8 cellular contexts compared by ENCODE assay signal in genomic region chr16:66830422-66831404, GRCh38. TPM values are rescaled to one million over a fixed set of nuclear protein-coding genes. Genes with fewer than 3 reads are reported as not detected.
DNase-seq lines count a peak whose midpoint lies in the region; ATAC-seq and TF ChIP-seq lines count a peak whose summit lies in the region.

Gene NAE1, minus strand, starts transcription at chr16:66830976. Its CDS starts 77 bp downstream, at chr16:66830899.

- H3K4me2 ChIP-seq in DOHH2 (ENCODE audit: low read length), result peak within 1 kb of the TSS; percentile 69

- H3K9me3 ChIP-seq in DOHH2 (ENCODE audit: control insufficient read depth, insufficient read depth, low read length), result no peaks in the 10 kb centered on the region
- no peaks in the 10 kb centered on the region for H3K9me3 ChIP-seq in KOPT-K1 (ENCODE audit: insufficient read depth, low read length, poor library complexity, severe bottlenecking)
- no peaks in the 10 kb centered on the region for H3K9me3 ChIP-seq in Peyer's patch

- H3K27me3 ChIP-seq in DOHH2 (ENCODE audit: control insufficient read depth, low read length) (no peaks in the 10 kb centered on the region; the same call in 1 of the 2 replicates), Peyer's patch (no peaks in the 10 kb centered on the region)

- peak within 1 kb of the TSS; percentile 72 for H3K27ac Mint-ChIP-seq in activated T-helper 1 cell treated with anti-CD3 and anti-CD28 coated beads, Interleukin-12 subunit alpha, Interleukin-12 subunit beta, Interleukin-2, Interleukin-4 antibody, amounts not matched to agents 30 ng/mL and 10 ng/mL and 1 ng/mL, durations not matched to agents 14 hours and 24 hours and 36 hours
- peak within 1 kb of the TSS; percentile 75 for H3K27ac Mint-ChIP-seq in natural killer cell

- H3K4me1 Mint-ChIP-seq in activated T-helper 1 cell treated with anti-CD3 and anti-CD28 coated beads, Interleukin-12 subunit alpha, Interleukin-12 subunit beta, Interleukin-2, Interleukin-4 antibody, amounts not matched to agents 30 ng/mL and 10 ng/mL and 1 ng/mL, durations not matched to agents 14 hours and 24 hours and 36 hours (ENCODE audit: low read depth), result peaks cover 20% of the 10 kb centered on the region
- H3K4me1 Mint-ChIP-seq in natural killer cell, result peaks cover 26 to 27% of the 10 kb centered on the region in 2 donors

- H3K4me3 ChIP-seq in DOHH2 (ENCODE audit: low read length), result peak within 1 kb of the TSS; percentile 84
- H3K4me3 ChIP-seq in Peyer's patch, result peak within 1 kb of the TSS; percentile 67 to 83 (median 74)
- peak within 1 kb of the TSS; percentile 64 for H3K4me3 ChIP-seq in fibroblast of mammary gland (ENCODE audit: control insufficient read depth, low read depth, low read length)

- H3K27ac ChIP-seq in DOHH2 (ENCODE audit: low read depth, low read length) (peak within 1 kb of the TSS; percentile 58), KOPT-K1 (ENCODE audit: low read depth, low read length, poor library complexity, severe bottlenecking) (peak within 1 kb of the TSS; percentile 82), Peyer's patch (peak within 1 kb of the TSS; percentile 76 to 91 (median 82))

- no peaks in the 10 kb centered on the region for H3K9me2 ChIP-seq in DOHH2 (replicated peaks; ENCODE audit: control insufficient read depth, low read length)

- peaks cover 36% of the 10 kb centered on the region for H3K36me3 ChIP-seq in DOHH2 (ENCODE audit: control insufficient read depth, low read length)
- peaks cover 32% of the 10 kb centered on the region for H3K36me3 ChIP-seq in KOPT-K1 (ENCODE audit: insufficient read depth, low read length)
- peaks cover 0 to 17% (median 0%) of the 10 kb centered on the region in 3 donors for H3K36me3 ChIP-seq in Peyer's patch

- H3K4me3 Mint-ChIP-seq in activated T-helper 1 cell treated with anti-CD3 and anti-CD28 coated beads, Interleukin-12 subunit alpha, Interleukin-12 subunit beta, Interleukin-2, Interleukin-4 antibody, amounts not matched to agents 30 ng/mL and 10 ng/mL and 1 ng/mL, durations not matched to agents 14 hours and 24 hours and 36 hours, result peak within 1 kb of the TSS; percentile 83
- peak within 1 kb of the TSS; percentile 80 for H3K4me3 Mint-ChIP-seq in natural killer cell

- ATAC-seq in GM21786 (IDR thresholded peaks at IDR 0.05; ENCODE audit: unreplicated experiment), result peak; percentile 89
- peak; percentile 97 to 98 (median 97) for ATAC-seq in natural killer cell

- H4K20me1 ChIP-seq in DOHH2 (ENCODE audit: control insufficient read depth, insufficient read depth, low read depth, low read length), result peaks cover 10% of the 10 kb centered on the region; the same call in 1 of the 2 replicates

- peaks cover 50% of the 10 kb centered on the region for H3K79me2 ChIP-seq in DOHH2 (ENCODE audit: control insufficient read depth, low read length)

- H3K27me3 Mint-ChIP-seq in activated T-helper 1 cell treated with anti-CD3 and anti-CD28 coated beads, Interleukin-12 subunit alpha, Interleukin-12 subunit beta, Interleukin-2, Interleukin-4 antibody, amounts not matched to agents 30 ng/mL and 10 ng/mL and 1 ng/mL, durations not matched to agents 14 hours and 24 hours and 36 hours (ENCODE audit: insufficient read depth), result peaks cover 2% of the 10 kb centered on the region
- no peaks in the 10 kb centered on the region for H3K27me3 Mint-ChIP-seq in natural killer cell (ENCODE audit: low read depth in 2 of 2)

- no peaks in the 10 kb centered on the region for H3K9me3 Mint-ChIP-seq in activated T-helper 1 cell treated with anti-CD3 and anti-CD28 coated beads, Interleukin-12 subunit alpha, Interleukin-12 subunit beta, Interleukin-2, Interleukin-4 antibody, amounts not matched to agents 30 ng/mL and 10 ng/mL and 1 ng/mL, durations not matched to agents 14 hours and 24 hours and 36 hours
- no peaks in the 10 kb centered on the region for H3K9me3 Mint-ChIP-seq in natural killer cell

- peak; percentile 75 to 93 (median 92) for DNase-seq in Peyer's patch
- DNase-seq in activated T-helper 1 cell treated with anti-CD3 and anti-CD28 coated beads, Interleukin-12 subunit alpha, Interleukin-12 subunit beta, Interleukin-2, Interleukin-4 antibody, amounts not matched to agents 30 ng/mL and 10 ng/mL and 1 ng/mL, durations not matched to agents 14 hours and 24 hours and 36 hours (ENCODE audit: low spot score), result peak; percentile 90
- peak; percentile 80 for DNase-seq in fibroblast of mammary gland (ENCODE audit: low read depth)
- peak; percentile 92 for DNase-seq in natural killer cell
- DNase-seq in stimulated activated naive CD4-positive, alpha-beta T cell treated with Interleukin-2 at 50 U/mL for 16 hours (lab: John Stamatoyannopoulos, UW), result peak; percentile 81

- peaks cover 4% of the 10 kb centered on the region; the same call in 1 of the 2 replicates for H3F3A ChIP-seq in DOHH2 (ENCODE audit: control insufficient read depth, insufficient read depth)

- intact Hi-C loops in activated T-helper 1 cell treated with anti-CD3 and anti-CD28 coated beads, Interleukin-12 subunit alpha, Interleukin-12 subunit beta, Interleukin-2, Interleukin-4 antibody, amounts not matched to agents 30 ng/mL and 10 ng/mL and 1 ng/mL, durations not matched to agents 14 hours and 24 hours and 36 hours (cut with micrococcal nuclease), result loop anchor here (1.0 to 2.0 kb wide), 5 partner anchors 37 to 134 kb away; partner anchors contain the start of genes CMTM4 and DYNC1LI2
- intact Hi-C loops in natural killer cell (cut with micrococcal nuclease), result loop anchor here (1.0 kb wide), 1 partner anchor 38 kb away; no protein-coding TSS in a partner anchor

- TF ChIP-seq CTCF in DOHH2 (IDR thresholded peaks at IDR 0.05; ENCODE audit: low read depth, low read length, poor library complexity, severe bottlenecking) (peak; percentile 92), Peyer's patch (IDR thresholded peaks at IDR 0.05) (peak; percentile 90 to 99 (median 98)), fibroblast of mammary gland (conservative IDR thresholded peaks at IDR 0.05; ENCODE audit: control insufficient read depth, insufficient read depth, low read depth, low read length) (peak; percentile 59), natural killer cell (IDR thresholded peaks at IDR 0.05) (peak; percentile 98)

- peaks cover 18% of the 10 kb centered on the region for H3K36me3 Mint-ChIP-seq in activated T-helper 1 cell treated with anti-CD3 and anti-CD28 coated beads, Interleukin-12 subunit alpha, Interleukin-12 subunit beta, Interleukin-2, Interleukin-4 antibody, amounts not matched to agents 30 ng/mL and 10 ng/mL and 1 ng/mL, durations not matched to agents 14 hours and 24 hours and 36 hours (ENCODE audit: low read depth)
- peaks cover 9% of the 10 kb centered on the region for H3K36me3 Mint-ChIP-seq in natural killer cell

- peaks cover 20% of the 10 kb centered on the region for H3K4me1 ChIP-seq in DOHH2 (ENCODE audit: control insufficient read depth, low read length)
- H3K4me1 ChIP-seq in Peyer's patch, result peaks cover 3 to 17% (median 8%) of the 10 kb centered on the region in 4 donors

- TF ChIP-seq POLR2A in Peyer's patch (IDR thresholded peaks at IDR 0.05), result peak; percentile 75 to 88

RNA-seq across cellular contexts. Expression of gene NAE1, which starts in this region (rescaled TPM):
- 10 to 100 TPM; 33.6 to 51.3 (median 43.0) TPM for total RNA-seq in Peyer's patch
- total RNA-seq in activated T-helper 1 cell treated with anti-CD3 and anti-CD28 coated beads, Interleukin-12 subunit alpha, Interleukin-12 subunit beta, Interleukin-2, Interleukin-4 antibody, amounts not matched to agents 30 ng/mL and 10 ng/mL and 1 ng/mL, durations not matched to agents 14 hours and 24 hours and 36 hours, result 114 and 120 TPM in 2 replicates
- total RNA-seq in natural killer cell, result 10 to 100 TPM; 77.3 to 97.0 (median 78.5) TPM

Comparison
In these comparisons a context has a peak if more than half of its experiments do, and no peak if none do; other contexts are left out.
1. Peak in every context shown above with its lines: DNase-seq, ATAC-seq, H3K4me3 ChIP-seq and H3K27ac ChIP-seq.